6 cellular contexts compared by ENCODE assay signal in the genomic region with DNA sequence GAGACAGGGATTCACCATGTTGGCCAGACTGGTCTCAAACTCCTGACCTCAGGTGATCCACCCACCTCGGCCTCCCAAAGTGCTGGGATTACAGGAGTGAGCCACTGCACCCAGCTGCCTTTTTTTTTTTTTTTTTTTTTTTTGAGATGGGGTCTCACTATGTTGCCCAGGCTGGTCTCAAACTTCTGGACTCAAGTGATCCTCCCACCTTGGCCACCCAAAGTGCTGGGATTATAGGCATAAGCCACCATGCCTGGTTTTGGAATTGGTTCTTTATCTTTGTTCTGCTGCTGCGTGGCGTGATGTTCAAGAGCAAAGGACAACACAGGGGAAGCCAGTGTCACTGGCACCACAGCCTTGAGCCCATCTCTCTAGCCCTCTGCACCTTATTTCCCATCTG. TPM values are rescaled to one million over a fixed set of nuclear protein-coding genes. Genes with fewer than 3 reads are reported as not detected.
"Had no signal": no experiment of that assay in that cellular context is flagged by ENCODE, and none has a peak within 500 bp of the region (broad histone marks: within the 10 kb centered on the region; RNA-seq: fewer than 3 reads in every experiment).

No MANE protein-coding gene starts in this region.

RNA-seq across cellular contexts. Expression of a gene that starts 32.6 kb away (rescaled TPM):
- total RNA-seq: mammary epithelial cell, osteocyte, pulmonary artery endothelial cell, smooth muscle cell had no signal
- polyA plus RNA-seq: mammary epithelial cell, smooth muscle cell had no signal

RNA-seq across cellular contexts. Expression of a gene that starts 50.1 kb away (rescaled TPM):
- total RNA-seq: mammary epithelial cell, osteocyte, pulmonary artery endothelial cell, renal cortical epithelial cell, smooth muscle cell, temporal lobe had no signal
- polyA plus RNA-seq: mammary epithelial cell, smooth muscle cell had no signal
